Comparison of ENCODE assay signal across 11 cellular contexts in genomic region chr17:2068101-2068518, GRCh38. TPM values are rescaled to one million over a fixed set of nuclear protein-coding genes. Genes with fewer than 3 reads are reported as not detected.
DNase-seq lines count a peak whose midpoint lies in the region; ATAC-seq, FAIRE-seq and TF ChIP-seq lines count a peak whose summit lies in the region.
"Had no signal": no experiment of that assay in that cellular context is flagged by ENCODE, and none has a peak within 500 bp of the region (broad histone marks: within the 10 kb centered on the region; RNA-seq: fewer than 3 reads in every experiment).

No MANE protein-coding gene starts in this region.

- peaks cover 47% of the 10 kb centered on the region for H3K36me3 ChIP-seq in WERI-Rb-1

- in situ Hi-C loops in G401 (cut with HindIII; ENCODE audit: low sequenced_read_pairs) (loop anchor here (5.0 kb wide), 1 partner anchor 99 kb away; no protein-coding TSS in a partner anchor), GM13977 (cut with MboI; ENCODE audit: low pct_unique_long_range_greater_than_20kb, low sequenced_read_pairs, unreplicated experiment) (loop anchor here (10.0 kb wide), 1 partner anchor 177 kb away; no protein-coding TSS in a partner anchor)

- H3K27ac ChIP-seq in WERI-Rb-1, result peak overlapping the region; percentile 94

- no peak for FAIRE-seq in frontal cortex (lab: Jason Lieb, UNC)

- H3K27ac Mint-ChIP-seq in stimulated activated effector memory CD8-positive, alpha-beta T cell treated with anti-CD3 and anti-CD28 coated beads, Interleukin-12 subunit alpha, Interleukin-12 subunit beta, amount 100 ng/mL, for 72 hours, result no peak overlapping the region

- no peak for ATAC-seq in stimulated activated effector memory CD8-positive, alpha-beta T cell treated with anti-CD3 and anti-CD28 coated beads, Interleukin-12 subunit alpha, Interleukin-12 subunit beta, amount 100 ng/mL, for 72 hours

- H3K27me3 ChIP-seq in WERI-Rb-1 (ENCODE audit: insufficient read depth, low read depth, severe bottlenecking), result no peaks in the 10 kb centered on the region

- peaks cover 90% of the 10 kb centered on the region for H3K36me3 Mint-ChIP-seq in stimulated activated effector memory CD8-positive, alpha-beta T cell treated with anti-CD3 and anti-CD28 coated beads, Interleukin-12 subunit alpha, Interleukin-12 subunit beta, amount 100 ng/mL, for 72 hours

- TF ChIP-seq CTCF in WERI-Rb-1 (IDR thresholded peaks at IDR 0.05; ENCODE audit: low read depth, low read length), result no peak
- TF ChIP-seq CTCF in fibroblast of pulmonary artery (IDR thresholded peaks at IDR 0.05; ENCODE audit: low read length, missing control alignments), result peak; percentile 3
- no peak for TF ChIP-seq CTCF in GM13977 (IDR thresholded peaks at IDR 0.05; ENCODE audit: extremely low read depth, insufficient read depth, missing control alignments)

- H3K4me3 ChIP-seq in WERI-Rb-1 (ENCODE audit: low read depth, low read length) (no peak overlapping the region), fibroblast of pulmonary artery (replicated peaks; ENCODE audit: low read depth, low read length) (no peak overlapping the region)

- peak; percentile 92 for DNase-seq in GM04504 (ENCODE audit: low read depth)
- DNase-seq in WERI-Rb-1, result no peak
- peak; percentile 67 for DNase-seq in fibroblast of pulmonary artery (ENCODE audit: low read depth)
- DNase-seq in stimulated activated effector memory CD8-positive, alpha-beta T cell treated with anti-CD3 and anti-CD28 coated beads, Interleukin-12 subunit alpha, Interleukin-12 subunit beta, amount 100 ng/mL, for 72 hours (ENCODE audit: low spot score in 2 of 2), result no peak
- no peak for DNase-seq in G401 (ENCODE audit: low spot score)
- no peak for DNase-seq in effector CD4-positive, alpha-beta T cell
- no peak for DNase-seq in GM13977 (ENCODE audit: low spot score)
- no peak for DNase-seq in frontal cortex (ENCODE audit: low spot score in 2 of 2)
- DNase-seq: cortex of kidney, NCI-H226 had no signal

- peaks cover 80% of the 10 kb centered on the region for H3K4me1 Mint-ChIP-seq in stimulated activated effector memory CD8-positive, alpha-beta T cell treated with anti-CD3 and anti-CD28 coated beads, Interleukin-12 subunit alpha, Interleukin-12 subunit beta, amount 100 ng/mL, for 72 hours

- H3K4me3 Mint-ChIP-seq in stimulated activated effector memory CD8-positive, alpha-beta T cell treated with anti-CD3 and anti-CD28 coated beads, Interleukin-12 subunit alpha, Interleukin-12 subunit beta, amount 100 ng/mL, for 72 hours, result peak overlapping the region; percentile 72

- no peaks in the 10 kb centered on the region for H3K9me3 ChIP-seq in WERI-Rb-1 (ENCODE audit: severe bottlenecking)

- H3K9me3 Mint-ChIP-seq in stimulated activated effector memory CD8-positive, alpha-beta T cell treated with anti-CD3 and anti-CD28 coated beads, Interleukin-12 subunit alpha, Interleukin-12 subunit beta, amount 100 ng/mL, for 72 hours, result no peaks in the 10 kb centered on the region

RNA-seq across cellular contexts. Expression of gene HIC1, which starts 13.2 kb away (rescaled TPM):
- total RNA-seq in G401 (2014; rRNA removed; shearing (Covaris generic)), result 20.2 and 37.8 TPM in 2 replicates
- total RNA-seq in frontal cortex, result 3.3 TPM

RNA-seq across cellular contexts. Expression of gene OVCA2, which starts 26.3 kb away (rescaled TPM):
- 48.0 and 63.1 TPM in 2 replicates for total RNA-seq in G401 (2014; rRNA removed; shearing (Covaris generic))
- total RNA-seq in frontal cortex, result 14.7 TPM

RNA-seq across cellular contexts. Expression of gene DPH1, which starts 38.2 kb away (rescaled TPM):
- total RNA-seq in G401 (2014; rRNA removed; shearing (Covaris generic)), result 48.8 and 56.7 TPM in 2 replicates
- total RNA-seq in frontal cortex, result 21.6 TPM

RNA-seq across cellular contexts. Expression of gene RTN4RL1, which starts 43.0 kb away (rescaled TPM):
- 65.0 and 65.6 TPM in 2 replicates for total RNA-seq in G401 (2014; rRNA removed; shearing (Covaris generic))
- 20.4 TPM for total RNA-seq in frontal cortex
- total RNA-seq: mononuclear cell had no signal

Comparison
In these comparisons a context has a peak if more than half of its experiments do, and no peak if none do; other contexts are left out.
1. DNase-seq: peak in GM04504 (single experiment) and fibroblast of pulmonary artery (single experiment); none in WERI-Rb-1 (single experiment), stimulated activated effector memory CD8-positive, alpha-beta T cell treated with anti-CD3 and anti-CD28 coated beads, Interleukin-12 subunit alpha, Interleukin-12 subunit beta, amount 100 ng/mL, for 72 hours (0 of 2), G401 (single experiment), effector CD4-positive, alpha-beta T cell (single experiment), GM13977 (single experiment) and frontal cortex (0 of 2).